17 cellular contexts compared by ENCODE assay signal in the genomic region with DNA sequence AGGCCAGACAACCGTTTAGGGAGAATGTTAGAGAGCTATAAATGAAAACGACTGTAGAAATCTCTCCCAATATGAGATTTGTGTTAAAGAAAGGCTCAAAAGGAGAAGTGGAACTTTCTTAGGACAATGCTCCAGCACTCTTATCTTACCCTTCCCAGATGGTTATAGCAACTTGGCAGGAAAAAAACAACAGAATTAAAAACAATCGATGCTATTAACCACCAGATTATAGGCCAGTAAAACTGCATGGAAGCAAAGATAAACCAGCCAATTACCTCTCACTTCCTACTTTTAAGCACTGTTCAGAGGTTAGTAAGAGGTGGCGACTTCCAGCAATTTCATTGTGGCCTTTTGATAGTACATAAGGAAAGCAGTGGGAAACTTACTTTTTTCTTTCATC.
"Had no signal": no experiment of that assay in that cellular context is flagged by ENCODE, and none has a peak within 500 bp of the region (broad histone marks: within the 10 kb centered on the region; RNA-seq: fewer than 3 reads in every experiment).

No MANE protein-coding gene starts in this region.

- H3K36me3 ChIP-seq: gastroesophageal sphincter, thyroid gland had no signal

- H3K4me1 ChIP-seq: ascending aorta, thyroid gland had no signal

- FAIRE-seq: bronchial epithelial cell, urothelium cell line had no signal

- H3K4me3 ChIP-seq: ascending aorta, gastroesophageal sphincter, psoas muscle, stomach, thyroid gland had no signal

- H3K27me3 ChIP-seq: ascending aorta, gastroesophageal sphincter, stomach, thyroid gland had no signal

- H3K27ac ChIP-seq: ascending aorta, gastroesophageal sphincter, psoas muscle, stomach, thyroid gland, VCaP had no signal

- ATAC-seq: activated CD8-positive, alpha-beta T cell treated with anti-CD3 and anti-CD28 coated beads for 36 hours; activated T-cell treated with anti-CD3 and anti-CD28 coated beads, Interleukin-2, amount 50 U/mL, for 72 hours; gastroesophageal sphincter; left ventricle myocardium superior; psoas muscle had no signal

- H3K9me3 ChIP-seq: ascending aorta, gastroesophageal sphincter, psoas muscle, stomach, thyroid gland had no signal

- DNase-seq: activated CD8-positive, alpha-beta memory T cell treated with anti-CD3 and anti-CD28 coated beads, Interleukin-2, amount 50 U/mL, for 4 hours; activated CD8-positive, alpha-beta T cell treated with anti-CD3 and anti-CD28 coated beads for 36 hours; activated gamma-delta T cell treated with Interleukin-2 at 50 U/mL for 16 hours; activated T-cell treated with anti-CD3 and anti-CD28 coated beads, Interleukin-2, amount 50 U/mL, for 72 hours; islet precursor cell; left ventricle myocardium superior; mesendoderm; psoas muscle; stimulated activated CD4-positive, alpha-beta T cell treated with anti-CD3 and anti-CD28 coated beads, Interleukin-15, amount 100 ng/mL, for 24 hours; stimulated activated CD4-positive, alpha-beta T cell treated with anti-CD3 and anti-CD28 coated beads, Interleukin-4, amount 100 ng/mL, for 4 hours; stomach; thyroid gland had no signal
